1 cellular context compared by ENCODE assay signal in genomic region chr6:43257746-43258145, GRCh38.
TF ChIP-seq lines count a peak whose summit lies in the region.

No MANE protein-coding gene starts in this region.

TF ChIP-seq in HepG2, 621 proteins besides CTCF, POLR2A, EP300 and RAD21 (continued from another document):
- TF ChIP-seq AHDC1 (CRISPR knock-in tag; IDR thresholded peaks at IDR 0.05; ENCODE audit: borderline replicate concordance) (no peak), NAIF1 (CRISPR knock-in tag; IDR thresholded peaks at IDR 0.05; ENCODE audit: borderline replicate concordance) (no peak), ZNF343 (CRISPR knock-in tag; IDR thresholded peaks at IDR 0.05) (no peak), ZNF12 (CRISPR knock-in tag; IDR thresholded peaks at IDR 0.05) (no peak), PCBP1 (IDR thresholded peaks at IDR 0.05; ENCODE audit: borderline replicate concordance, low read depth, low read length) (no peak), KAT7 (CRISPR knock-in tag; IDR thresholded peaks at IDR 0.05; ENCODE audit: borderline replicate concordance) (no peak), RBFOX2 (IDR thresholded peaks at IDR 0.05; ENCODE audit: low read depth, low read length) (no peak), GMEB1 (CRISPR knock-in tag; IDR thresholded peaks at IDR 0.05; ENCODE audit: borderline replicate concordance) (0 out of 2 replicates have a peak, but pooled peaks have one; percentile 24), ZNF629 (CRISPR knock-in tag; conservative IDR thresholded peaks at IDR 0.05) (no peak), RARG (CRISPR knock-in tag; IDR thresholded peaks at IDR 0.05; ENCODE audit: low read depth) (no peak), ZSCAN25 (CRISPR knock-in tag; IDR thresholded peaks at IDR 0.05) (0 out of 2 replicates have a peak, but pooled peaks have one; percentile 39), ZNF598 (CRISPR knock-in tag; IDR thresholded peaks at IDR 0.05; ENCODE audit: borderline replicate concordance) (peak; percentile 44; the same call in 1 of the 2 replicates), SPEN (CRISPR knock-in tag; IDR thresholded peaks at IDR 0.05; ENCODE audit: low read depth) (no peak), ZNF546 (CRISPR knock-in tag; conservative IDR thresholded peaks at IDR 0.05) (no peak), ZBTB49 (CRISPR knock-in tag; IDR thresholded peaks at IDR 0.05; ENCODE audit: borderline replicate concordance) (no peak), TFE3 (CRISPR knock-in tag; IDR thresholded peaks at IDR 0.05) (no peak), ZNF674 (CRISPR knock-in tag; IDR thresholded peaks at IDR 0.05; ENCODE audit: low read depth) (no peak), ZMYM2 (CRISPR knock-in tag; IDR thresholded peaks at IDR 0.05) (no peak), BCL3 (CRISPR knock-in tag; IDR thresholded peaks at IDR 0.05) (no peak), ZNF570 (CRISPR knock-in tag; IDR thresholded peaks at IDR 0.05; ENCODE audit: borderline replicate concordance) (no peak)
TF ChIP-seq in HepG2: peak in this region for 19.
